Comparison of ENCODE assay signal across 23 cellular contexts in the genomic region with DNA sequence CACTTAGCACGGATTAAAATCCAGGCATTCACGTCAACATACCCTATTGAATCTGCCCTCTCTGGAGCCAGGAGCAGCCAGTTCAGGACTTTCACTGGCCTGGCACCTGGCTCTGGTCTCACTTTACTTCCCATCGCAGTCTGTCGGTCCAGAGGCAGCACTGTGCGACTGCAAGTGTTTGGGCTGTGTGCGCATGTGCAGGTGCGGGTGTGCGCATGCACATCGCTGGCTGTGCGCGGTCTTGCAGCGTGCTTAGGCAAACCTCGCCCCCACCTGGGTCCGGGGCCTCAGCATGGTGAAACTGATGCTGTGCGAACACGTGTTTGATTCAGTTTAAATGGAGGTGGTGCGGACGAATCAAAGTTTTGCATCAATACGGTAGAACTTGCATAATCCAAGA.
"Had no signal": no experiment of that assay in that cellular context is flagged by ENCODE, and none has a peak within 500 bp of the region (broad histone marks: within the 10 kb centered on the region; RNA-seq: fewer than 3 reads in every experiment).

No MANE protein-coding gene starts in this region.

- H3K27ac ChIP-seq: dorsolateral prefrontal cortex, heart left ventricle, neural progenitor cell, parathyroid adenoma, psoas muscle, spleen, transverse colon, uterus had no signal

- H3K9ac ChIP-seq: neural progenitor cell, parathyroid adenoma had no signal

- H3K27me3 ChIP-seq: dorsolateral prefrontal cortex, heart left ventricle, neural progenitor cell, spleen, transverse colon, uterus had no signal

- ATAC-seq: esophagus mucosa; natural killer cell treated with Interleukin-12 subunit alpha and Interleukin-12 subunit beta and Interleukin-15 and Interleukin-18, amount 100 ng/mL, for 72 hours; psoas muscle; sciatic nerve had no signal

- H2AFZ ChIP-seq: neural progenitor cell, parathyroid adenoma had no signal

- DNase-seq: cortex of kidney; dorsolateral prefrontal cortex; effector CD8-positive, alpha-beta T cell; heart left ventricle; hippocampal formation; kidney glomerular epithelial cell; mesenchymal stem cell; midbrain; occipital lobe; psoas muscle; retina; spleen; stimulated activated CD4-positive, alpha-beta T cell treated with anti-CD3 and anti-CD28 coated beads, Interleukin-15, amount 100 ng/mL, for 24 hours; stimulated activated CD4-positive, alpha-beta T cell treated with anti-CD3 and anti-CD28 coated beads, Interleukin-1b, Interleukin-23, amount 100 ng/mL, for 48 hours; stimulated activated CD4-positive, alpha-beta T cell treated with anti-CD3 and anti-CD28 coated beads, Interleukin-4, amount 100 ng/mL, for 24 hours; transverse colon; uterus had no signal

- H3K9me3 ChIP-seq: heart left ventricle, psoas muscle, spleen, transverse colon, uterus had no signal

- H3K79me2 ChIP-seq: parathyroid adenoma had no signal

- H3K4me1 ChIP-seq: neural progenitor cell, parathyroid adenoma, psoas muscle, spleen, uterus had no signal

- H3K36me3 ChIP-seq: heart left ventricle, neural progenitor cell, spleen, transverse colon, uterus had no signal

- H3K4me3 ChIP-seq: dorsolateral prefrontal cortex, heart left ventricle, lung, neural progenitor cell, psoas muscle, spleen, transverse colon, uterus had no signal

- H3K4me2 ChIP-seq: neural progenitor cell had no signal
